11 cellular contexts compared by ENCODE assay signal in the genomic region with DNA sequence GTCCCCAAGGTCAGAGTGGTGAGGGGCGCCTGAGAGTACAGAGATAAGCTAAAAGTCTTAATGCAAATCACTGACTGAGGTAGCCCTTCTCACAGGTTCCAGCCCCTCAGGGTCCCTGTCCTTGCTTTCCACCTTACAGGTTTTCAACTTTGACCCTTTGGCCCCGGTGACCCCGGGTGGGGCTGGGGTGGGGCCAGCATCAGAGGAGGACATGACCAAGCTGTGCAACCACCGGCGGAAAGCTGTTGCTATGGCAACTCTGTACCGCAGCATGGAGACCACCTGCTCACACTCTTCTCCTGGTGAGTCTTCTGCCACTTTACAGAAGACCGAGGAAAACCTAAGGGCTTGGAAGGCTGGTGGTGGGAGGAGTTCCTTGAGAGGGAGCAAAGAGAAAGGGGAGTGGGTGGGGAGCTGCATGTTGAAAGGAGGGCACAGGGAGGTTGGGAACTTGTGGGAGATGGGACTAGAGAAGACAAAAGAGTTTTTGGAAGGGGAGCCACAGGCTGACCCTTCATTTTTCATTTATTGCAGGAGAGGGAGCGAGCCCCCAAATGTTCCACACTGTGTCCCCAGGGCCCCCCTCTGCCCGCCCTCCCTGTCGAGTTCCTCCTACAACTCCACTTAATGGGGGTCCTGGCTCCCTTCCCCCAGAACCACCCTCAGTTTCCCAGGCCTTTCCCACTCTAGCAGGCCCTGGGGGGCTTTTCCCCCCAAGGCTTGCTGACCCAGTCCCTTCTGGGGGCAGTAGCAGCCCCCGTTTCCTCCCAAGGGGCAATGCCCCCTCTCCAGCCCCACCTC. TPM values are rescaled to one million over a fixed set of nuclear protein-coding genes. Genes with fewer than 3 reads are reported as not detected.
DNase-seq lines count a peak whose midpoint lies in the region; ATAC-seq and TF ChIP-seq lines count a peak whose summit lies in the region.
"Had no signal": no experiment of that assay in that cellular context is flagged by ENCODE, and none has a peak within 500 bp of the region (broad histone marks: within the 10 kb centered on the region; RNA-seq: fewer than 3 reads in every experiment).

No MANE protein-coding gene starts in this region.

- no peak for TF ChIP-seq CTCF in fibroblast of the aortic adventitia (IDR thresholded peaks at IDR 0.05; ENCODE audit: insufficient read depth, low read length)

- H3K4me3 Mint-ChIP-seq in T-helper 17 cell, result peak overlapping the region; percentile 97
- peak overlapping the region; percentile 93 for H3K4me3 Mint-ChIP-seq in stimulated activated effector memory CD8-positive, alpha-beta T cell treated with anti-CD3 and anti-CD28 coated beads, Interleukin-12 subunit alpha, Interleukin-12 subunit beta, amount 100 ng/mL, for 72 hours

- H3K4me3 ChIP-seq in fibroblast of the aortic adventitia (ENCODE audit: low read depth, low read length), result peak overlapping the region; percentile 86

- peaks cover 2% of the 10 kb centered on the region for H3K36me3 Mint-ChIP-seq in T-helper 17 cell (ENCODE audit: low read depth)
- H3K36me3 Mint-ChIP-seq in stimulated activated effector memory CD8-positive, alpha-beta T cell treated with anti-CD3 and anti-CD28 coated beads, Interleukin-12 subunit alpha, Interleukin-12 subunit beta, amount 100 ng/mL, for 72 hours, result peaks cover 97% of the 10 kb centered on the region

- H3K9me3 Mint-ChIP-seq in stimulated activated effector memory CD8-positive, alpha-beta T cell treated with anti-CD3 and anti-CD28 coated beads, Interleukin-12 subunit alpha, Interleukin-12 subunit beta, amount 100 ng/mL, for 72 hours, result no peaks in the 10 kb centered on the region

- H3K9me3 ChIP-seq in T-helper 17 cell (ENCODE audit: control insufficient read depth, low read length, poor library complexity, severe bottlenecking), result no peaks in the 10 kb centered on the region

- DNase-seq in NCI-H524 (lab: John Stamatoyannopoulos, UW) (peak; percentile 22 to 70), NCI-H524 treated with DMSO at 0.1 percent for 48 hours (lab: John Stamatoyannopoulos, UW) (no peak), T-helper 17 cell (no peak), fibroblast of the aortic adventitia (ENCODE audit: low read depth) (no peak), D341Med (ENCODE audit: low spot score) (no peak), NCI-H146 treated with DMSO at 0.1 percent for 48 hours (lab: John Stamatoyannopoulos, UW; ENCODE audit: unreplicated experiment) (no peak)
- no peak for DNase-seq in stimulated activated effector memory CD8-positive, alpha-beta T cell treated with anti-CD3 and anti-CD28 coated beads, Interleukin-12 subunit alpha, Interleukin-12 subunit beta, amount 100 ng/mL, for 72 hours (ENCODE audit: low spot score in 2 of 2)
- DNase-seq: central memory CD4-positive, alpha-beta T cell; NCI-H2029; stimulated activated CD4-positive, alpha-beta T cell treated with anti-CD3 and anti-CD28 coated beads, Interleukin-2, amount 100 ng/mL, for 24 hours had no signal

- no peaks in the 10 kb centered on the region for H3K27me3 Mint-ChIP-seq in T-helper 17 cell

- H3K27ac Mint-ChIP-seq in T-helper 17 cell, result peak overlapping the region; percentile 87
- H3K27ac Mint-ChIP-seq in stimulated activated effector memory CD8-positive, alpha-beta T cell treated with anti-CD3 and anti-CD28 coated beads, Interleukin-12 subunit alpha, Interleukin-12 subunit beta, amount 100 ng/mL, for 72 hours, result peak overlapping the region; percentile 99

- ATAC-seq in T-helper 17 cell (no peak), HG03025 (IDR thresholded peaks at IDR 0.05; ENCODE audit: low FRiP score, unreplicated experiment) (no peak)
- no peak for ATAC-seq in stimulated activated effector memory CD8-positive, alpha-beta T cell treated with anti-CD3 and anti-CD28 coated beads, Interleukin-12 subunit alpha, Interleukin-12 subunit beta, amount 100 ng/mL, for 72 hours

- peaks cover 38% of the 10 kb centered on the region for H3K4me1 Mint-ChIP-seq in T-helper 17 cell
- peaks cover 60% of the 10 kb centered on the region for H3K4me1 Mint-ChIP-seq in stimulated activated effector memory CD8-positive, alpha-beta T cell treated with anti-CD3 and anti-CD28 coated beads, Interleukin-12 subunit alpha, Interleukin-12 subunit beta, amount 100 ng/mL, for 72 hours

RNA-seq across cellular contexts. Expression of a gene that starts 2.4 kb away (rescaled TPM):
- 10 to 100 TPM; 82.4 to 93.5 TPM for total RNA-seq in T-helper 17 cell
- total RNA-seq in fibroblast of the aortic adventitia (ENCODE audit: low replicate concordance), result 4.2 and 7.6 TPM in 2 replicates

RNA-seq across cellular contexts. Expression of a gene that starts 4.7 kb away (rescaled TPM):
- 100 to 1,000 TPM; 115 to 145 TPM for total RNA-seq in T-helper 17 cell
- total RNA-seq in fibroblast of the aortic adventitia (ENCODE audit: low replicate concordance), result 37.7 and 60.3 TPM in 2 replicates

RNA-seq across cellular contexts. Expression of a gene that starts 22.0 kb away (rescaled TPM):
- 10 to 100 TPM; 63.9 to 78.8 TPM for total RNA-seq in T-helper 17 cell
- 106 and 140 TPM in 2 replicates for total RNA-seq in fibroblast of the aortic adventitia (ENCODE audit: low replicate concordance)

RNA-seq across cellular contexts. Expression of a gene that starts 24.8 kb away (rescaled TPM):
- under 1 TPM; 0.35 to 0.63 TPM for total RNA-seq in T-helper 17 cell
- total RNA-seq in fibroblast of the aortic adventitia (ENCODE audit: low replicate concordance), result 0.72 and 1.8 TPM in 2 replicates

RNA-seq across cellular contexts. Expression of a gene that starts 37.1 kb away (rescaled TPM):
- 100 to 1,000 TPM; 175 to 180 TPM for total RNA-seq in T-helper 17 cell
- 185 and 272 TPM in 2 replicates for total RNA-seq in fibroblast of the aortic adventitia (ENCODE audit: low replicate concordance)

Comparison
In these comparisons a context has a peak if more than half of its experiments do, and no peak if none do; other contexts are left out.
1. DNase-seq: peak in NCI-H524 (2 of 2); none in NCI-H524 treated with DMSO at 0.1 percent for 48 hours (single experiment), T-helper 17 cell (0 of 3), fibroblast of the aortic adventitia (single experiment), stimulated activated effector memory CD8-positive, alpha-beta T cell treated with anti-CD3 and anti-CD28 coated beads, Interleukin-12 subunit alpha, Interleukin-12 subunit beta, amount 100 ng/mL, for 72 hours (0 of 2), D341Med (single experiment) and NCI-H146 treated with DMSO at 0.1 percent for 48 hours (single experiment).